Comparison of ENCODE assay signal across 1 cellular context in the genomic region with DNA sequence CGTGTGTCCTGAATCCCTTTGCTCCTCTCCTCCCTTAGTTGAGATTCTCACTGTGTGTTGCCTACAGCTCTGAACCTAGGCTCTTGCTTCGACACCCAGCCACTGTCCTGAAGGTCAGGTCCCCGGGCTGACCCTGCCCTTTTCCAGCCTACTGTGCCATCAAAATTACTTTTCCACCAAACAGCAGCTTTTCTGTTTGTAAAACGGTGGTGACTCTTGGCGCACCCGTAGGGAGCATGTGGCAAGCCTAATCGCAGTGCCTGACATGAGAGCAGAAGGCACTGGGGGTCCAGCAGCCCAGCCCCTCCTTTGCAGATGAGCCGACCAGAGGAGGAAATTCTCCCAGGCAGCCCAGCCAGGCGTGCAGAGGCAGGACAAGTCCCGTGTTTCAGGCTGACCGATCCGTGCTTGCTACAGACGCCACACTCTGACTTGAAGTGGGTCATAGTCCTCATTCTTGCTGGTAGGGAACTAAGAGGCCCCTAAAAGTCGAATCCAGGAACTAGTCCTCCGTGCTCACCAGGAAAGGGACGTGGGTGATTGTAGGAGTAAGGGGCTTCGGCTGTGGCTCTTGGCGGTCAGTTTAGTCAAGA.
TF ChIP-seq lines count a peak whose summit lies in the region.

No MANE protein-coding gene starts in this region.

TF ChIP-seq in GM23338, 12 proteins besides CTCF, POLR2A, EP300 and RAD21 (continued from another document):
- TF ChIP-seq, protein P1, sequence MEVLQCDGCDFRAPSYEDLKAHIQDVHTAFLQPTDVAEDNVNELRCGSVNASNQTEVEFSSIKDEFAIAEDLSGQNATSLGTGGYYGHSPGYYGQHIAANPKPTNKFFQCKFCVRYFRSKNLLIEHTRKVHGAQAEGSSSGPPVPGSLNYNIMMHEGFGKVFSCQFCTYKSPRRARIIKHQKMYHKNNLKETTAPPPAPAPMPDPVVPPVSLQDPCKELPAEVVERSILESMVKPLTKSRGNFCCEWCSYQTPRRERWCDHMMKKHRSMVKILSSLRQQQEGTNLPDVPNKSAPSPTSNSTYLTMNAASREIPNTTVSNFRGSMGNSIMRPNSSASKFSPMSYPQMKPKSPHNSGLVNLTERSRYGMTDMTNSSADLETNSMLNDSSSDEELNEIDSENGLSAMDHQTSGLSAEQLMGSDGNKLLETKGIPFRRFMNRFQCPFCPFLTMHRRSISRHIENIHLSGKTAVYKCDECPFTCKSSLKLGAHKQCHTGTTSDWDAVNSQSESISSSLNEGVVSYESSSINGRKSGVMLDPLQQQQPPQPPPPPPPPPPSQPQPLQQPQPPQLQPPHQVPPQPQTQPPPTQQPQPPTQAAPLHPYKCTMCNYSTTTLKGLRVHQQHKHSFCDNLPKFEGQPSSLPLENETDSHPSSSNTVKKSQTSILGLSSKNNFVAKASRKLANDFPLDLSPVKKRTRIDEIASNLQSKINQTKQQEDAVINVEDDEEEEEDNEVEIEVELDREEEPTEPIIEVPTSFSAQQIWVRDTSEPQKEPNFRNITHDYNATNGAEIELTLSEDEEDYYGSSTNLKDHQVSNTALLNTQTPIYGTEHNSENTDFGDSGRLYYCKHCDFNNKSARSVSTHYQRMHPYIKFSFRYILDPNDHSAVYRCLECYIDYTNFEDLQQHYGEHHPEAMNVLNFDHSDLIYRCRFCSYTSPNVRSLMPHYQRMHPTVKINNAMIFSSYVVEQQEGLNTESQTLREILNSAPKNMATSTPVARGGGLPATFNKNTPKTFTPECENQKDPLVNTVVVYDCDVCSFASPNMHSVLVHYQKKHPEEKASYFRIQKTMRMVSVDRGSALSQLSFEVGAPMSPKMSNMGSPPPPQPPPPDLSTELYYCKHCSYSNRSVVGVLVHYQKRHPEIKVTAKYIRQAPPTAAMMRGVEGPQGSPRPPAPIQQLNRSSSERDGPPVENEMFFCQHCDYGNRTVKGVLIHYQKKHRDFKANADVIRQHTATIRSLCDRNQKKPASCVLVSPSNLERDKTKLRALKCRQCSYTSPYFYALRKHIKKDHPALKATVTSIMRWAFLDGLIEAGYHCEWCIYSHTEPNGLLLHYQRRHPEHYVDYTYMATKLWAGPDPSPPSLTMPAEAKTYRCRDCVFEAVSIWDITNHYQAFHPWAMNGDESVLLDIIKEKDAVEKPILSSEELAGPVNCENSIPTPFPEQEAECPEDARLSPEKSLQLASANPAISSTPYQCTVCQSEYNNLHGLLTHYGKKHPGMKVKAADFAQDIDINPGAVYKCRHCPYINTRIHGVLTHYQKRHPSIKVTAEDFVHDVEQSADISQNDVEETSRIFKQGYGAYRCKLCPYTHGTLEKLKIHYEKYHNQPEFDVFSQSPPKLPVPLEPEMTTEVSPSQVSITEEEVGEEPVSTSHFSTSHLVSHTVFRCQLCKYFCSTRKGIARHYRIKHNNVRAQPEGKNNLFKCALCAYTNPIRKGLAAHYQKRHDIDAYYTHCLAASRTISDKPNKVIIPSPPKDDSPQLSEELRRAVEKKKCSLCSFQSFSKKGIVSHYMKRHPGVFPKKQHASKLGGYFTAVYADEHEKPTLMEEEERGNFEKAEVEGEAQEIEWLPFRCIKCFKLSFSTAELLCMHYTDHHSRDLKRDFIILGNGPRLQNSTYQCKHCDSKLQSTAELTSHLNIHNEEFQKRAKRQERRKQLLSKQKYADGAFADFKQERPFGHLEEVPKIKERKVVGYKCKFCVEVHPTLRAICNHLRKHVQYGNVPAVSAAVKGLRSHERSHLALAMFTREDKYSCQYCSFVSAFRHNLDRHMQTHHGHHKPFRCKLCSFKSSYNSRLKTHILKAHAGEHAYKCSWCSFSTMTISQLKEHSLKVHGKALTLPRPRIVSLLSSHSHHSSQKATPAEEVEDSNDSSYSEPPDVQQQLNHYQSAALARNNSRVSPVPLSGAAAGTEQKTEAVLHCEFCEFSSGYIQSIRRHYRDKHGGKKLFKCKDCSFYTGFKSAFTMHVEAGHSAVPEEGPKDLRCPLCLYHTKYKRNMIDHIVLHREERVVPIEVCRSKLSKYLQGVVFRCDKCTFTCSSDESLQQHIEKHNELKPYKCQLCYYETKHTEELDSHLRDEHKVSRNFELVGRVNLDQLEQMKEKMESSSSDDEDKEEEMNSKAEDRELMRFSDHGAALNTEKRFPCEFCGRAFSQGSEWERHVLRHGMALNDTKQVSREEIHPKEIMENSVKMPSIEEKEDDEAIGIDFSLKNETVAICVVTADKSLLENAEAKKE (CRISPR knock-in tag; IDR thresholded peaks at IDR 0.05), result no peak
- no peak for TF ChIP-seq NANOG (IDR thresholded peaks at IDR 0.05; ENCODE audit: borderline replicate concordance)
